ENCODE assay signal across 2 cellular contexts in genomic region chr9:83065233-83065632, GRCh38.
TF ChIP-seq lines count a peak whose summit lies in the region.

No MANE protein-coding gene starts in this region.

TF ChIP-seq in HepG2, 621 proteins besides CTCF, POLR2A, EP300 and RAD21:
- TF ChIP-seq MNT (IDR thresholded peaks at IDR 0.05), result peak; percentile 50; the same call in 1 of the 2 replicates
- TF ChIP-seq HNRNPK (IDR thresholded peaks at IDR 0.05; ENCODE audit: low read depth, low read length, poor library complexity, severe bottlenecking), result no peak

TF ChIP-seq in HEK293, 187 proteins besides CTCF, POLR2A, EP300 and RAD21:
- TF ChIP-seq ZNF169 (tag by site-specific recombination; IDR thresholded peaks at IDR 0.05) (no peak), ZNF239 (tag by site-specific recombination; IDR thresholded peaks at IDR 0.05) (no peak), SCRT2 (tag by site-specific recombination; IDR thresholded peaks at IDR 0.05) (peak; percentile 37; the same call in 1 of the 2 replicates), SETDB1 (IDR thresholded peaks at IDR 0.05; ENCODE audit: insufficient read length, low read length) (peak; percentile 87), ZFHX2 (tag by site-specific recombination; conservative IDR thresholded peaks at IDR 0.05) (no peak), ZNF610 (tag by site-specific recombination; IDR thresholded peaks at IDR 0.05; ENCODE audit: borderline replicate concordance) (no peak), ZNF654 (tag by site-specific recombination; IDR thresholded peaks at IDR 0.05; ENCODE audit: low read depth) (no peak)
- TF ChIP-seq, protein P1, sequence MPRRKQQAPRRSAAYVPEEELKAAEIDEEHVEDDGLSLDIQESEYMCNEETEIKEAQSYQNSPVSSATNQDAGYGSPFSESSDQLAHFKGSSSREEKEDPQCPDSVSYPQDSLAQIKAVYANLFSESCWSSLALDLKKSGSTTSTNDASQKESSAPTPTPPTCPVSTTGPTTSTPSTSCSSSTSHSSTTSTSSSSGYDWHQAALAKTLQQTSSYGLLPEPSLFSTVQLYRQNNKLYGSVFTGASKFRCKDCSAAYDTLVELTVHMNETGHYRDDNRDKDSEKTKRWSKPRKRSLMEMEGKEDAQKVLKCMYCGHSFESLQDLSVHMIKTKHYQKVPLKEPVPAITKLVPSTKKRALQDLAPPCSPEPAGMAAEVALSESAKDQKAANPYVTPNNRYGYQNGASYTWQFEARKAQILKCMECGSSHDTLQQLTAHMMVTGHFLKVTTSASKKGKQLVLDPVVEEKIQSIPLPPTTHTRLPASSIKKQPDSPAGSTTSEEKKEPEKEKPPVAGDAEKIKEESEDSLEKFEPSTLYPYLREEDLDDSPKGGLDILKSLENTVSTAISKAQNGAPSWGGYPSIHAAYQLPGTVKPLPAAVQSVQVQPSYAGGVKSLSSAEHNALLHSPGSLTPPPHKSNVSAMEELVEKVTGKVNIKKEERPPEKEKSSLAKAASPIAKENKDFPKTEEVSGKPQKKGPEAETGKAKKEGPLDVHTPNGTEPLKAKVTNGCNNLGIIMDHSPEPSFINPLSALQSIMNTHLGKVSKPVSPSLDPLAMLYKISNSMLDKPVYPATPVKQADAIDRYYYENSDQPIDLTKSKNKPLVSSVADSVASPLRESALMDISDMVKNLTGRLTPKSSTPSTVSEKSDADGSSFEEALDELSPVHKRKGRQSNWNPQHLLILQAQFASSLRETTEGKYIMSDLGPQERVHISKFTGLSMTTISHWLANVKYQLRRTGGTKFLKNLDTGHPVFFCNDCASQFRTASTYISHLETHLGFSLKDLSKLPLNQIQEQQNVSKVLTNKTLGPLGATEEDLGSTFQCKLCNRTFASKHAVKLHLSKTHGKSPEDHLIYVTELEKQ (tag by site-specific recombination; IDR thresholded peaks at IDR 0.05; ENCODE audit: borderline replicate concordance), result no peak
